24 cellular contexts compared by ENCODE assay signal in genomic region chr10:53899463-53899862, GRCh38.
"Had no signal": no experiment of that assay in that cellular context is flagged by ENCODE, and none has a peak within 500 bp of the region (broad histone marks: within the 10 kb centered on the region; RNA-seq: fewer than 3 reads in every experiment).

No MANE protein-coding gene starts in this region.

- DNase-seq: activated CD4-positive, alpha-beta T cell treated with anti-CD3 and anti-CD28 coated beads for 36 hours; activated CD8-positive, alpha-beta memory T cell treated with anti-CD3 and anti-CD28 coated beads, Interleukin-2, amount 10 ng/mL, durations not matched to agents 7 days and 5 days; activated CD8-positive, alpha-beta T cell treated with anti-CD3 and anti-CD28 coated beads, Interleukin-2, amount 10 ng/mL, durations not matched to agents 7 days and 5 days; activated naive CD8-positive, alpha-beta T cell treated with anti-CD3 and anti-CD28 coated beads, Interleukin-2, amount 50 U/mL, for 24 hours; activated T-cell treated with anti-CD3 and anti-CD28 coated beads, Interleukin-2, amount 50 U/mL, for 48 hours; amygdala; caudate nucleus; cortex of kidney; hippocampal formation; left colon; mammary epithelial cell; naive B cell; nephron progenitor cell; T1000; uterus had no signal

- H3K27me3 ChIP-seq: gastroesophageal sphincter, right atrium auricular region, uterus had no signal

- H3K4me3 Mint-ChIP-seq: activated CD4-positive, alpha-beta T cell treated with anti-CD3 and anti-CD28 coated beads for 36 hours; activated CD8-positive, alpha-beta memory T cell treated with anti-CD3 and anti-CD28 coated beads, Interleukin-2, amount 10 ng/mL, durations not matched to agents 7 days and 5 days; activated CD8-positive, alpha-beta T cell treated with anti-CD3 and anti-CD28 coated beads, Interleukin-2, amount 10 ng/mL, durations not matched to agents 7 days and 5 days; activated naive CD4-positive, alpha-beta T cell treated with anti-CD3 and anti-CD28 coated beads, Interleukin-2, amount 50 U/mL, for 24 hours; activated naive CD8-positive, alpha-beta T cell treated with anti-CD3 and anti-CD28 coated beads, Interleukin-2, amount 50 U/mL, for 24 hours; mesothelial cell of epicardium; naive B cell; nephron progenitor cell; stimulated activated naive CD8-positive, alpha-beta T cell treated with anti-CD3 and anti-CD28 coated beads, Interleukin-15, Interleukin-2, amounts not matched to agents 100 ng/mL and 50 ng/mL, for 24 hours; type B pancreatic cell; WTC11 had no signal

- H3K9me3 Mint-ChIP-seq: naive B cell, nephron progenitor cell, type B pancreatic cell had no signal

- H3K4me1 ChIP-seq: gastroesophageal sphincter, right atrium auricular region, uterus had no signal

- H3K27ac Mint-ChIP-seq: activated CD4-positive, alpha-beta T cell treated with anti-CD3 and anti-CD28 coated beads for 36 hours; activated CD8-positive, alpha-beta memory T cell treated with anti-CD3 and anti-CD28 coated beads, Interleukin-2, amount 10 ng/mL, durations not matched to agents 7 days and 5 days; activated CD8-positive, alpha-beta T cell treated with anti-CD3 and anti-CD28 coated beads, Interleukin-2, amount 10 ng/mL, durations not matched to agents 7 days and 5 days; activated naive CD4-positive, alpha-beta T cell treated with anti-CD3 and anti-CD28 coated beads, Interleukin-2, amount 50 U/mL, for 24 hours; activated naive CD8-positive, alpha-beta T cell treated with anti-CD3 and anti-CD28 coated beads, Interleukin-2, amount 50 U/mL, for 24 hours; activated T-helper 2 cell treated with anti-CD3 and anti-CD28 coated beads, Interferon-gamma antibody, Interleukin-2, Interleukin-4, amounts not matched to agents 10 μg/mL and 5 μg/mL and 100 μg/mL, durations not matched to agents 14 hours and 24 hours and 36 hours; mesothelial cell of epicardium; naive B cell; nephron progenitor cell; stimulated activated naive CD8-positive, alpha-beta T cell treated with anti-CD3 and anti-CD28 coated beads, Interleukin-15, Interleukin-2, amounts not matched to agents 100 ng/mL and 50 ng/mL, for 24 hours; type B pancreatic cell; WTC11 had no signal

- H3K4me1 Mint-ChIP-seq: activated CD4-positive, alpha-beta T cell treated with anti-CD3 and anti-CD28 coated beads for 36 hours; activated CD8-positive, alpha-beta memory T cell treated with anti-CD3 and anti-CD28 coated beads, Interleukin-2, amount 10 ng/mL, durations not matched to agents 7 days and 5 days; activated naive CD4-positive, alpha-beta T cell treated with anti-CD3 and anti-CD28 coated beads, Interleukin-2, amount 50 U/mL, for 24 hours; activated naive CD8-positive, alpha-beta T cell treated with anti-CD3 and anti-CD28 coated beads, Interleukin-2, amount 50 U/mL, for 24 hours; naive B cell had no signal

- H3K4me3 ChIP-seq: gastroesophageal sphincter, right atrium auricular region, thoracic aorta, uterus had no signal

- ATAC-seq: activated CD4-positive, alpha-beta T cell treated with anti-CD3 and anti-CD28 coated beads for 36 hours; activated CD8-positive, alpha-beta memory T cell treated with anti-CD3 and anti-CD28 coated beads, Interleukin-2, amount 10 ng/mL, durations not matched to agents 7 days and 5 days; activated CD8-positive, alpha-beta T cell treated with anti-CD3 and anti-CD28 coated beads, Interleukin-2, amount 10 ng/mL, durations not matched to agents 7 days and 5 days; activated naive CD8-positive, alpha-beta T cell treated with anti-CD3 and anti-CD28 coated beads, Interleukin-2, amount 50 U/mL, for 24 hours; gastroesophageal sphincter; left colon; WTC11 had no signal

- H3K27me3 Mint-ChIP-seq: activated CD4-positive, alpha-beta T cell treated with anti-CD3 and anti-CD28 coated beads for 36 hours; activated CD8-positive, alpha-beta memory T cell treated with anti-CD3 and anti-CD28 coated beads, Interleukin-2, amount 10 ng/mL, durations not matched to agents 7 days and 5 days; activated naive CD4-positive, alpha-beta T cell treated with anti-CD3 and anti-CD28 coated beads, Interleukin-2, amount 50 U/mL, for 24 hours; activated naive CD8-positive, alpha-beta T cell treated with anti-CD3 and anti-CD28 coated beads, Interleukin-2, amount 50 U/mL, for 24 hours; naive B cell; stimulated activated naive CD8-positive, alpha-beta T cell treated with anti-CD3 and anti-CD28 coated beads, Interleukin-15, Interleukin-2, amounts not matched to agents 100 ng/mL and 50 ng/mL, for 24 hours; type B pancreatic cell had no signal

- H3K27ac ChIP-seq: gastroesophageal sphincter, right atrium auricular region, thoracic aorta, uterus had no signal

- H3K9me3 ChIP-seq: gastroesophageal sphincter, right atrium auricular region, thoracic aorta, uterus had no signal

- H3K36me3 Mint-ChIP-seq: activated CD8-positive, alpha-beta memory T cell treated with anti-CD3 and anti-CD28 coated beads, Interleukin-2, amount 10 ng/mL, durations not matched to agents 7 days and 5 days; activated naive CD4-positive, alpha-beta T cell treated with anti-CD3 and anti-CD28 coated beads, Interleukin-2, amount 50 U/mL, for 24 hours; mesothelial cell of epicardium; naive B cell; type B pancreatic cell had no signal

- H3K36me3 ChIP-seq: gastroesophageal sphincter, right atrium auricular region, thoracic aorta, uterus had no signal
